31 cellular contexts compared by ENCODE assay signal in the genomic region with DNA sequence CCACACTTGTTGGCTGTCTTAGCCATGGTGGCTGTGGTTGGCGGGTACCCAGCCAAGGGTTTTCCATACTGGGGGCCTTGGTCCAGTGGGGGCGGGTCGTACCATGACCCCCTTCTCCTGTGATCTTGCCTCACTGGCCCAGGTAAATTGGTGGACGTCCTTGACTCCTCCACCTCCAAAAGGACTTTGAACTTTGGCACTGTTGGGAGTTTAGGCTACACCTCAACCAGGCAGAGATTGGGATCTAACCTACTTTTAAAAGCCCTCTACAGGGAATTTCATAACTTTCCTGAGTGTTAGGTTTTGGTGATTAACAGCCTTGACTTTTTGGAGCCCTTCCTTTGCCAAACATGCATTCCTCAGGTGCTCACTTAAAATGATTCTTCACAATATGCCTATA.
"Had no signal": no experiment of that assay in that cellular context is flagged by ENCODE, and none has a peak within 500 bp of the region (broad histone marks: within the 10 kb centered on the region; RNA-seq: fewer than 3 reads in every experiment).

No MANE protein-coding gene starts in this region.

- H3K36me3 Mint-ChIP-seq: activated naive CD4-positive, alpha-beta T cell treated with anti-CD3 and anti-CD28 coated beads, Interleukin-2, amount 50 U/mL, for 24 hours; activated naive CD8-positive, alpha-beta T cell treated with anti-CD3 and anti-CD28 coated beads, Interleukin-2, amount 10 ng/mL, durations not matched to agents 7 days and 5 days had no signal

- H2AFZ ChIP-seq: PC-9 had no signal

- H3K27me3 ChIP-seq: ascending aorta, cardiac muscle cell, MG63 had no signal

- H3K4me3 Mint-ChIP-seq: activated CD4-positive, alpha-beta T cell treated with anti-CD3 and anti-CD28 coated beads, Interleukin-2, amount 10 ng/mL, durations not matched to agents 24 days and 14 days; activated CD8-positive, alpha-beta T cell treated with anti-CD3 and anti-CD28 coated beads, Interleukin-2, amount 10 ng/mL, durations not matched to agents 7 days and 5 days; activated naive CD4-positive, alpha-beta T cell treated with anti-CD3 and anti-CD28 coated beads, Interleukin-2, amount 50 U/mL, for 24 hours; activated naive CD8-positive, alpha-beta T cell treated with anti-CD3 and anti-CD28 coated beads, Interleukin-2, amount 10 ng/mL, durations not matched to agents 7 days and 5 days; activated T-cell treated with anti-CD3 and anti-CD28 coated beads, Interleukin-2, amount 50 U/mL, for 72 hours; activated T-helper 17 cell treated with anti-CD3 and anti-CD28 coated beads, Interleukin-2, amount 50 U/mL, for 72 hours; central memory CD8-positive, alpha-beta T cell had no signal

- H3K9me3 ChIP-seq: ascending aorta, MG63 had no signal

- H3K4me1 ChIP-seq: ascending aorta had no signal

- H3K27ac Mint-ChIP-seq: activated CD4-positive, alpha-beta T cell treated with anti-CD3 and anti-CD28 coated beads, Interleukin-2, amount 10 ng/mL, durations not matched to agents 24 days and 14 days; activated CD8-positive, alpha-beta T cell treated with anti-CD3 and anti-CD28 coated beads, Interleukin-2, amount 10 ng/mL, durations not matched to agents 7 days and 5 days; activated naive CD4-positive, alpha-beta T cell treated with anti-CD3 and anti-CD28 coated beads, Interleukin-2, amount 50 U/mL, for 24 hours; activated naive CD8-positive, alpha-beta T cell treated with anti-CD3 and anti-CD28 coated beads, Interleukin-2, amount 10 ng/mL, durations not matched to agents 7 days and 5 days; activated T-cell treated with anti-CD3 and anti-CD28 coated beads, Interleukin-2, amount 50 U/mL, for 72 hours; activated T-helper 17 cell treated with anti-CD3 and anti-CD28 coated beads, Interleukin-2, amount 50 U/mL, for 72 hours had no signal

- H3K4me1 Mint-ChIP-seq: activated naive CD4-positive, alpha-beta T cell treated with anti-CD3 and anti-CD28 coated beads, Interleukin-2, amount 50 U/mL, for 24 hours; activated T-helper 17 cell treated with anti-CD3 and anti-CD28 coated beads, Interleukin-2, amount 50 U/mL, for 72 hours; central memory CD8-positive, alpha-beta T cell had no signal

- H3K4me3 ChIP-seq: ascending aorta, cardiac muscle cell, MG63, PC-9 had no signal

- H3K27me3 Mint-ChIP-seq: activated CD4-positive, alpha-beta T cell treated with anti-CD3 and anti-CD28 coated beads, Interleukin-2, amount 10 ng/mL, durations not matched to agents 24 days and 14 days; activated naive CD4-positive, alpha-beta T cell treated with anti-CD3 and anti-CD28 coated beads, Interleukin-2, amount 50 U/mL, for 24 hours; activated naive CD8-positive, alpha-beta T cell treated with anti-CD3 and anti-CD28 coated beads, Interleukin-2, amount 10 ng/mL, durations not matched to agents 7 days and 5 days had no signal

- DNase-seq: activated CD4-positive, alpha-beta T cell treated with anti-CD3 and anti-CD28 coated beads, Interleukin-2, amount 10 ng/mL, durations not matched to agents 24 days and 14 days; activated CD4-positive, alpha-beta T cell treated with anti-CD3 and anti-CD28 coated beads, Interleukin-2, amount 50 U/mL, for 48 hours; activated CD8-positive, alpha-beta T cell treated with anti-CD3 and anti-CD28 coated beads, Interleukin-2, amount 10 ng/mL, durations not matched to agents 7 days and 5 days; activated effector memory CD4-positive, alpha-beta T cell treated with anti-CD3 and anti-CD28 coated beads, Interleukin-2, amount 50 U/mL, for 16 hours; activated naive CD4-positive, alpha-beta T cell; activated naive CD8-positive, alpha-beta T cell treated with anti-CD3 and anti-CD28 coated beads, Interleukin-2, amount 10 ng/mL, durations not matched to agents 7 days and 5 days; activated T-cell treated with anti-CD3 and anti-CD28 coated beads, Interleukin-2, amount 50 U/mL, for 1 hour; activated T-cell treated with anti-CD3 and anti-CD28 coated beads, Interleukin-2, amount 50 U/mL, for 72 hours; amygdala; Karpas-422; KBM-7; MG63; NCI-H1048; NCI-H1436 treated with DMSO at 0.1 percent for 48 hours; NCI-H1694 treated with DMSO at 0.1 percent for 48 hours; NCI-H2029; NCI-H510A; NCI-H526; NCI-H748 treated with DMSO at 0.1 percent for 48 hours; NK-92 treated with Interleukin-12 subunit alpha and Interleukin-12 subunit beta, amount 100 ng/mL, for 24 hours; PC-9; SIG-M5; T-helper 1 cell; T-helper 2 cell; T-helper 9 cell had no signal

- H3K4me2 ChIP-seq: PC-9 had no signal

- H3K27ac ChIP-seq: ascending aorta, cardiac muscle cell, PC-9, RWPE1 had no signal

- H3K36me3 ChIP-seq: ascending aorta, cardiac muscle cell, MG63 had no signal

- H3K9me3 Mint-ChIP-seq: activated CD4-positive, alpha-beta T cell treated with anti-CD3 and anti-CD28 coated beads, Interleukin-2, amount 10 ng/mL, durations not matched to agents 24 days and 14 days; activated naive CD4-positive, alpha-beta T cell treated with anti-CD3 and anti-CD28 coated beads, Interleukin-2, amount 50 U/mL, for 24 hours; activated naive CD8-positive, alpha-beta T cell treated with anti-CD3 and anti-CD28 coated beads, Interleukin-2, amount 10 ng/mL, durations not matched to agents 7 days and 5 days; activated T-cell treated with anti-CD3 and anti-CD28 coated beads, Interleukin-2, amount 50 U/mL, for 72 hours; activated T-helper 17 cell treated with anti-CD3 and anti-CD28 coated beads, Interleukin-2, amount 50 U/mL, for 72 hours; central memory CD8-positive, alpha-beta T cell had no signal
